In genomic region chr15:57746752-57747151, GRCh38 we compare ENCODE assay signal across 15 cellular contexts. TPM values are rescaled to one million over a fixed set of nuclear protein-coding genes. Genes with fewer than 3 reads are reported as not detected.
DNase-seq lines count a peak whose midpoint lies in the region; ATAC-seq, FAIRE-seq and TF ChIP-seq lines count a peak whose summit lies in the region.
"Had no signal": no experiment of that assay in that cellular context is flagged by ENCODE, and none has a peak within 500 bp of the region (broad histone marks: within the 10 kb centered on the region; RNA-seq: fewer than 3 reads in every experiment).

No MANE protein-coding gene starts in this region.

- ATAC-seq in GM18519 (IDR thresholded peaks at IDR 0.05; ENCODE audit: low FRiP score, unreplicated experiment) = no peak
- ATAC-seq in GM19467 (IDR thresholded peaks at IDR 0.05; ENCODE audit: unreplicated experiment) = no peak
- ATAC-seq: left lobe of liver had no signal

- peaks cover 6% of the 10 kb centered on the region for H3K4me1 Mint-ChIP-seq in activated naive CD4-positive, alpha-beta T cell treated with anti-CD3 and anti-CD28 coated beads, Interleukin-2, amount 50 U/mL, for 24 hours
- H3K4me1 Mint-ChIP-seq in neural progenitor cell = peaks cover 12% of the 10 kb centered on the region
- H3K4me1 Mint-ChIP-seq in type B pancreatic cell (ENCODE audit: unreplicated experiment) = peaks cover 23% of the 10 kb centered on the region

- H4K20me1 ChIP-seq in neural progenitor cell (ENCODE audit: low read depth) = no peaks in the 10 kb centered on the region

- peaks cover 20% of the 10 kb centered on the region for H3K4me1 ChIP-seq in neural progenitor cell

- peak overlapping the region; percentile 76 for H2AFZ ChIP-seq in neural progenitor cell (replicated peaks)

- H3K9me3 ChIP-seq in neural progenitor cell (ENCODE audit: low read depth) = no peaks in the 10 kb centered on the region
- H3K9me3 ChIP-seq: SJSA1 had no signal

- no peaks in the 10 kb centered on the region for H3K27me3 ChIP-seq in neural progenitor cell

- no peaks in the 10 kb centered on the region for H3K27me3 Mint-ChIP-seq in activated naive CD4-positive, alpha-beta T cell treated with anti-CD3 and anti-CD28 coated beads, Interleukin-2, amount 50 U/mL, for 24 hours
- H3K27me3 Mint-ChIP-seq in neural progenitor cell (ENCODE audit: insufficient read depth, low read depth) (peaks cover 4% of the 10 kb centered on the region), type B pancreatic cell (peaks cover 10% of the 10 kb centered on the region)

- peak overlapping the region; percentile 30 for H3K27ac Mint-ChIP-seq in activated naive CD4-positive, alpha-beta T cell treated with anti-CD3 and anti-CD28 coated beads, Interleukin-2, amount 50 U/mL, for 24 hours
- H3K27ac Mint-ChIP-seq in neural progenitor cell (no peak overlapping the region), type B pancreatic cell (no peak overlapping the region)
- H3K27ac Mint-ChIP-seq: activated T-helper 1 cell treated with anti-CD3 and anti-CD28 coated beads, Interleukin-12 subunit alpha, Interleukin-12 subunit beta, Interleukin-2, Interleukin-4 antibody, amounts not matched to agents 30 ng/mL and 10 ng/mL and 1 ng/mL, durations not matched to agents 14 hours and 24 hours and 36 hours had no signal

- H3K36me3 Mint-ChIP-seq in activated naive CD4-positive, alpha-beta T cell treated with anti-CD3 and anti-CD28 coated beads, Interleukin-2, amount 50 U/mL, for 24 hours = peaks cover 4% of the 10 kb centered on the region
- H3K36me3 Mint-ChIP-seq in neural progenitor cell = no peaks in the 10 kb centered on the region
- H3K36me3 Mint-ChIP-seq in type B pancreatic cell = no peaks in the 10 kb centered on the region

- H3K79me2 ChIP-seq in neural progenitor cell (ENCODE audit: low read depth) = no peaks in the 10 kb centered on the region

- H3K4me2 ChIP-seq in neural progenitor cell = no peak overlapping the region

- no peak overlapping the region for H3K27ac ChIP-seq in neural progenitor cell
- H3K27ac ChIP-seq: SJSA1 had no signal

- no peaks in the 10 kb centered on the region for H3K36me3 ChIP-seq in neural progenitor cell
- H3K36me3 ChIP-seq: SJSA1 had no signal

- H3K9ac ChIP-seq in neural progenitor cell = no peak overlapping the region

- H3K4me3 ChIP-seq in neural progenitor cell = no peak overlapping the region
- H3K4me3 ChIP-seq: SJSA1 had no signal

- H3K4me3 Mint-ChIP-seq in activated naive CD4-positive, alpha-beta T cell treated with anti-CD3 and anti-CD28 coated beads, Interleukin-2, amount 50 U/mL, for 24 hours = no peak overlapping the region
- H3K4me3 Mint-ChIP-seq in neural progenitor cell = no peak overlapping the region
- peak overlapping the region; percentile 25 for H3K4me3 Mint-ChIP-seq in type B pancreatic cell
- H3K4me3 Mint-ChIP-seq: activated T-helper 1 cell treated with anti-CD3 and anti-CD28 coated beads, Interleukin-12 subunit alpha, Interleukin-12 subunit beta, Interleukin-2, Interleukin-4 antibody, amounts not matched to agents 30 ng/mL and 10 ng/mL and 1 ng/mL, durations not matched to agents 14 hours and 24 hours and 36 hours had no signal

- H3F3A ChIP-seq in neural progenitor cell (ENCODE audit: low read depth) = peaks cover 22% of the 10 kb centered on the region

- TF ChIP-seq CTCF in neural progenitor cell (IDR thresholded peaks at IDR 0.05) (no peak), type B pancreatic cell (conservative IDR thresholded peaks at IDR 0.05) (no peak)

- FAIRE-seq in HTR-8/SVneo (lab: Jason Lieb, UNC) = no peak
- FAIRE-seq: G401.6, small intestine had no signal

- DNase-seq in activated naive CD4-positive, alpha-beta T cell treated with Interleukin-2 at 50 U/mL for 16 hours = no peak
- DNase-seq in fibroblast of peridontal ligament (ENCODE audit: extremely low read depth) = peak; percentile 5
- no peak for DNase-seq in neural progenitor cell (ENCODE audit: low spot score)
- DNase-seq in type B pancreatic cell (ENCODE audit: extremely low spot score, unreplicated experiment) = no peak
- DNase-seq in HTR-8/SVneo (ENCODE audit: insufficient read length, low spot score) = no peak
- DNase-seq: NCI-H187 treated with DMSO at 0.1 percent for 48 hours, NCI-H524 treated with DMSO at 0.1 percent for 48 hours had no signal

- no peaks in the 10 kb centered on the region for H3K9me3 Mint-ChIP-seq in activated naive CD4-positive, alpha-beta T cell treated with anti-CD3 and anti-CD28 coated beads, Interleukin-2, amount 50 U/mL, for 24 hours
- H3K9me3 Mint-ChIP-seq in neural progenitor cell = peaks cover 2% of the 10 kb centered on the region
- peaks cover 4% of the 10 kb centered on the region for H3K9me3 Mint-ChIP-seq in type B pancreatic cell
- H3K9me3 Mint-ChIP-seq: activated T-helper 1 cell treated with anti-CD3 and anti-CD28 coated beads, Interleukin-12 subunit alpha, Interleukin-12 subunit beta, Interleukin-2, Interleukin-4 antibody, amounts not matched to agents 30 ng/mL and 10 ng/mL and 1 ng/mL, durations not matched to agents 14 hours and 24 hours and 36 hours had no signal

RNA-seq across cellular contexts. Expression of gene POLR2M, which starts 40.2 kb away (rescaled TPM):
- 204 and 1,069 TPM in 2 replicates for total RNA-seq in neural progenitor cell (ENCODE audit: low replicate concordance)
- 50.7 and 76.4 TPM in 2 replicates for total RNA-seq in type B pancreatic cell (ENCODE audit: low replicate concordance)
